19 cellular contexts compared by ENCODE assay signal in the genomic region with DNA sequence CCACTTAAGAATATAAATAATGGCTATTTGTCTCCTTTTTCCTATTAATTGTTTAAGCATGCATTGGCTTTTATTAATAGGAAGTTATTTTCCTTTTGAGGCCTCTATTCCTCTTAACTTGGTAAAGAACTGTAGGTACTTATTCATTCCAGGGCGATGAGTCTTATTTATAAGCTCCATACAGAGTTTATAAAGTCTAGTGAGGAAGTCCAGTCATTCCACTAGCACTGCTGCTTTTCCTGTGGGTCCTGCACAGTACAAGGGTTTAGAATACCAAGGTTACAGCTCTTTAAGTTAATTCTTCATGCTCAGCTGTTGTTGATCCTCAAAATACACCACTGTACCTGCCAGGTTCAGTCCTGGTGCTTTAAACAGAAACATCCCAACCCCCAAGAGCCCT. TPM values are rescaled to one million over a fixed set of nuclear protein-coding genes. Genes with fewer than 3 reads are reported as not detected.
DNase-seq lines count a peak whose midpoint lies in the region; ATAC-seq and TF ChIP-seq lines count a peak whose summit lies in the region.
"Had no signal": no experiment of that assay in that cellular context is flagged by ENCODE, and none has a peak within 500 bp of the region (broad histone marks: within the 10 kb centered on the region; RNA-seq: fewer than 3 reads in every experiment).

No MANE protein-coding gene starts in this region.

- no peak for ATAC-seq in foreskin keratinocyte

- H3K4me1 ChIP-seq in foreskin keratinocyte, result no peaks in the 10 kb centered on the region
- H3K4me1 ChIP-seq: BE2C had no signal

- TF ChIP-seq CTCF in foreskin keratinocyte (conservative IDR thresholded peaks at IDR 0.05), result no peak

- no peak overlapping the region for H3K27ac ChIP-seq in foreskin keratinocyte

- peak; percentile 34 for DNase-seq in ELR (ENCODE audit: low read depth)
- peak; percentile 1 for DNase-seq in amniotic stem cell (lab: John Stamatoyannopoulos, UW)
- peak; percentile 6 to 39 for DNase-seq in foreskin keratinocyte
- DNase-seq in pulmonary artery endothelial cell (ENCODE audit: low read depth, low spot score), result peak; percentile 3
- no peak for DNase-seq in GOT3 (lab: John Stamatoyannopoulos, UW)
- DNase-seq in inferior parietal cortex (ENCODE audit: extremely low spot score), result no peak
- no peak for DNase-seq in NCI-H1417 treated with DMSO at 0.1 percent for 48 hours (lab: John Stamatoyannopoulos, UW)
- DNase-seq: BE2C; CD4-positive, CD25-positive, alpha-beta regulatory T cell; COR-L47; DMS 273 treated with DMSO at 0.1 percent for 48 hours; DND-41; GF-D8; HCEC 1CT; Kasumi-1; NCI-H1092 treated with DMSO at 0.1 percent for 48 hours; NCI-H2081; NCI-H774; Right ventricle myocardium superior had no signal

- no peaks in the 10 kb centered on the region for H3K27me3 ChIP-seq in foreskin keratinocyte
- H3K27me3 ChIP-seq: BE2C had no signal

RNA-seq across cellular contexts. Expression of a gene that starts 28.5 kb away (rescaled TPM):
- total RNA-seq in foreskin keratinocyte (1.6 TPM in 2 replicates), pulmonary artery endothelial cell (0.59 and 2.3 TPM in 2 replicates)
- polyA plus RNA-seq in foreskin keratinocyte, result 0.17 and 0.20 TPM in 2 replicates
- total RNA-seq: CD4-positive, CD25-positive, alpha-beta regulatory T cell had no signal

RNA-seq across cellular contexts. Expression of a gene that starts 53.9 kb away (rescaled TPM):
- total RNA-seq in foreskin keratinocyte, result 33.6 and 39.8 TPM in 2 replicates
- polyA plus RNA-seq in foreskin keratinocyte, result 49.5 and 51.4 TPM in 2 replicates
- 17.5 and 20.8 TPM in 2 replicates for total RNA-seq in pulmonary artery endothelial cell

Comparison
In these comparisons a context has a peak if more than half of its experiments do, and no peak if none do; other contexts are left out.
1. DNase-seq: peak in ELR (single experiment), amniotic stem cell (single experiment), foreskin keratinocyte (2 of 2) and pulmonary artery endothelial cell (single experiment); none in GOT3 (single experiment), inferior parietal cortex (single experiment) and NCI-H1417 treated with DMSO at 0.1 percent for 48 hours (single experiment).